ENCODE assay signal across 1 cellular context in the genomic region with DNA sequence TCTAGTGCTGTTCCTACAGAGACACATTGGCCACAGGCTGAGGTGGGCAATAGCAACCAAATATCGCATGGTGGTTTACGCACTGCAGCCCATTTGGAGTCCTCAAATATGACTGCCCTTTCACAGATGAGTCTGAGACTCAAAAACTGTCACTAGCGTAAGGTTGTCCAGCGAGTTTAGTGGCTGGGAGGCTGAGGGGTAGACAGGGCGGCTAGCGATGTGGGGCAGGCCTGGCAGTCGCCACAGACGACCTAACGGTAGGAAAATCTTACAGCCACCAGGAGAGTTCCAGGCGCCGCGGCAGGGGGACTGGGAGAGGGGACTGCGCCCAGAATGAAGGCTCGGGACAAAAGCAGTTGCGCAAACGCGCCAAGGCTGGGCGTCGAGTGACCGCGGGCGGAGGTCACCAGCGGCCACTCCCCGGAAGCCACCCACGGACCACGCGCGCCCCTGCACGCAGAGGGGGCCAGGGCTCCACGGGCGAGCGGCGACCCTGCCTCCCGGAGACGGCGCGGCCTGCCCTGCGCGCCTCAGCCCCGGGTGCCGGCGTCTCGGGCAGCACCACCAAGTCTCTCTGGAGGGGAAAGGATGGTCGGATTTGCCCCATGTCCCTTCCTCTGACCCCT.
TF ChIP-seq lines count a peak whose summit lies in the region.

No MANE protein-coding gene starts in this region.

TF ChIP-seq in K562, 482 proteins besides CTCF, POLR2A, EP300 and RAD21 (continued from another document and continues in another):
- TF ChIP-seq, protein P1, sequence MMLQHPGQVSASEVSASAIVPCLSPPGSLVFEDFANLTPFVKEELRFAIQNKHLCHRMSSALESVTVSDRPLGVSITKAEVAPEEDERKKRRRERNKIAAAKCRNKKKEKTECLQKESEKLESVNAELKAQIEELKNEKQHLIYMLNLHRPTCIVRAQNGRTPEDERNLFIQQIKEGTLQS (IDR thresholded peaks at IDR 0.05): peak; percentile 31; the same call in 1 of the 2 replicates
- TF ChIP-seq, protein P1 (CRISPR knock-in tag; conservative IDR thresholded peaks at IDR 0.05): no peak
- TF ChIP-seq, protein P2, sequence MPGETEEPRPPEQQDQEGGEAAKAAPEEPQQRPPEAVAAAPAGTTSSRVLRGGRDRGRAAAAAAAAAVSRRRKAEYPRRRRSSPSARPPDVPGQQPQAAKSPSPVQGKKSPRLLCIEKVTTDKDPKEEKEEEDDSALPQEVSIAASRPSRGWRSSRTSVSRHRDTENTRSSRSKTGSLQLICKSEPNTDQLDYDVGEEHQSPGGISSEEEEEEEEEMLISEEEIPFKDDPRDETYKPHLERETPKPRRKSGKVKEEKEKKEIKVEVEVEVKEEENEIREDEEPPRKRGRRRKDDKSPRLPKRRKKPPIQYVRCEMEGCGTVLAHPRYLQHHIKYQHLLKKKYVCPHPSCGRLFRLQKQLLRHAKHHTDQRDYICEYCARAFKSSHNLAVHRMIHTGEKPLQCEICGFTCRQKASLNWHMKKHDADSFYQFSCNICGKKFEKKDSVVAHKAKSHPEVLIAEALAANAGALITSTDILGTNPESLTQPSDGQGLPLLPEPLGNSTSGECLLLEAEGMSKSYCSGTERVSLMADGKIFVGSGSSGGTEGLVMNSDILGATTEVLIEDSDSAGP (CRISPR knock-in tag; IDR thresholded peaks at IDR 0.05): no peak
- TF ChIP-seq C11orf30 (IDR thresholded peaks at IDR 0.05; ENCODE audit: low read depth): no peak
- no peak for TF ChIP-seq NCOA2 (IDR thresholded peaks at IDR 0.05; ENCODE audit: partially characterized antibody in 2 of 2)
- no peak for TF ChIP-seq NR1H2 (CRISPR knock-in tag; IDR thresholded peaks at IDR 0.05)
- TF ChIP-seq ZNF589 (CRISPR knock-in tag; IDR thresholded peaks at IDR 0.05; ENCODE audit: low read depth): peak; percentile 88; the same call in 1 of the 2 replicates
- TF ChIP-seq SNIP1 (IDR thresholded peaks at IDR 0.05; ENCODE audit: low read depth): no peak
- TF ChIP-seq, protein P3, sequence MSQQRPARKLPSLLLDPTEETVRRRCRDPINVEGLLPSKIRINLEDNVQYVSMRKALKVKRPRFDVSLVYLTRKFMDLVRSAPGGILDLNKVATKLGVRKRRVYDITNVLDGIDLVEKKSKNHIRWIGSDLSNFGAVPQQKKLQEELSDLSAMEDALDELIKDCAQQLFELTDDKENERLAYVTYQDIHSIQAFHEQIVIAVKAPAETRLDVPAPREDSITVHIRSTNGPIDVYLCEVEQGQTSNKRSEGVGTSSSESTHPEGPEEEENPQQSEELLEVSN (IDR thresholded peaks at IDR 0.05; ENCODE audit: borderline replicate concordance in 1 of 2, extremely low read depth in 1 of 2, insufficient read depth in 1 of 2, insufficient read length in 1 of 2, low read depth in 1 of 2, low read length in 1 of 2, poor library complexity in 1 of 2, severe bottlenecking in 1 of 2): peak; percentile 49 to 80
- TF ChIP-seq, protein P4, sequence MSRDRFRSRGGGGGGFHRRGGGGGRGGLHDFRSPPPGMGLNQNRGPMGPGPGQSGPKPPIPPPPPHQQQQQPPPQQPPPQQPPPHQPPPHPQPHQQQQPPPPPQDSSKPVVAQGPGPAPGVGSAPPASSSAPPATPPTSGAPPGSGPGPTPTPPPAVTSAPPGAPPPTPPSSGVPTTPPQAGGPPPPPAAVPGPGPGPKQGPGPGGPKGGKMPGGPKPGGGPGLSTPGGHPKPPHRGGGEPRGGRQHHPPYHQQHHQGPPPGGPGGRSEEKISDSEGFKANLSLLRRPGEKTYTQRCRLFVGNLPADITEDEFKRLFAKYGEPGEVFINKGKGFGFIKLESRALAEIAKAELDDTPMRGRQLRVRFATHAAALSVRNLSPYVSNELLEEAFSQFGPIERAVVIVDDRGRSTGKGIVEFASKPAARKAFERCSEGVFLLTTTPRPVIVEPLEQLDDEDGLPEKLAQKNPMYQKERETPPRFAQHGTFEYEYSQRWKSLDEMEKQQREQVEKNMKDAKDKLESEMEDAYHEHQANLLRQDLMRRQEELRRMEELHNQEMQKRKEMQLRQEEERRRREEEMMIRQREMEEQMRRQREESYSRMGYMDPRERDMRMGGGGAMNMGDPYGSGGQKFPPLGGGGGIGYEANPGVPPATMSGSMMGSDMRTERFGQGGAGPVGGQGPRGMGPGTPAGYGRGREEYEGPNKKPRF (IDR thresholded peaks at IDR 0.05; ENCODE audit: low read depth, low read length): no peak
- no peak for TF ChIP-seq NFYB (IDR thresholded peaks at IDR 0.05; ENCODE audit: extremely low read depth, insufficient read length)
- TF ChIP-seq ZNF766 (CRISPR knock-in tag; conservative IDR thresholded peaks at IDR 0.05): peak; percentile 35; the same call in 1 of the 2 replicates
- TF ChIP-seq, protein P5, sequence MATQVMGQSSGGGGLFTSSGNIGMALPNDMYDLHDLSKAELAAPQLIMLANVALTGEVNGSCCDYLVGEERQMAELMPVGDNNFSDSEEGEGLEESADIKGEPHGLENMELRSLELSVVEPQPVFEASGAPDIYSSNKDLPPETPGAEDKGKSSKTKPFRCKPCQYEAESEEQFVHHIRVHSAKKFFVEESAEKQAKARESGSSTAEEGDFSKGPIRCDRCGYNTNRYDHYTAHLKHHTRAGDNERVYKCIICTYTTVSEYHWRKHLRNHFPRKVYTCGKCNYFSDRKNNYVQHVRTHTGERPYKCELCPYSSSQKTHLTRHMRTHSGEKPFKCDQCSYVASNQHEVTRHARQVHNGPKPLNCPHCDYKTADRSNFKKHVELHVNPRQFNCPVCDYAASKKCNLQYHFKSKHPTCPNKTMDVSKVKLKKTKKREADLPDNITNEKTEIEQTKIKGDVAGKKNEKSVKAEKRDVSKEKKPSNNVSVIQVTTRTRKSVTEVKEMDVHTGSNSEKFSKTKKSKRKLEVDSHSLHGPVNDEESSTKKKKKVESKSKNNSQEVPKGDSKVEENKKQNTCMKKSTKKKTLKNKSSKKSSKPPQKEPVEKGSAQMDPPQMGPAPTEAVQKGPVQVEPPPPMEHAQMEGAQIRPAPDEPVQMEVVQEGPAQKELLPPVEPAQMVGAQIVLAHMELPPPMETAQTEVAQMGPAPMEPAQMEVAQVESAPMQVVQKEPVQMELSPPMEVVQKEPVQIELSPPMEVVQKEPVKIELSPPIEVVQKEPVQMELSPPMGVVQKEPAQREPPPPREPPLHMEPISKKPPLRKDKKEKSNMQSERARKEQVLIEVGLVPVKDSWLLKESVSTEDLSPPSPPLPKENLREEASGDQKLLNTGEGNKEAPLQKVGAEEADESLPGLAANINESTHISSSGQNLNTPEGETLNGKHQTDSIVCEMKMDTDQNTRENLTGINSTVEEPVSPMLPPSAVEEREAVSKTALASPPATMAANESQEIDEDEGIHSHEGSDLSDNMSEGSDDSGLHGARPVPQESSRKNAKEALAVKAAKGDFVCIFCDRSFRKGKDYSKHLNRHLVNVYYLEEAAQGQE (CRISPR knock-in tag; IDR thresholded peaks at IDR 0.05; ENCODE audit: low read depth): peak; percentile 67; the same call in 1 of the 2 replicates
- TF ChIP-seq, protein P6, sequence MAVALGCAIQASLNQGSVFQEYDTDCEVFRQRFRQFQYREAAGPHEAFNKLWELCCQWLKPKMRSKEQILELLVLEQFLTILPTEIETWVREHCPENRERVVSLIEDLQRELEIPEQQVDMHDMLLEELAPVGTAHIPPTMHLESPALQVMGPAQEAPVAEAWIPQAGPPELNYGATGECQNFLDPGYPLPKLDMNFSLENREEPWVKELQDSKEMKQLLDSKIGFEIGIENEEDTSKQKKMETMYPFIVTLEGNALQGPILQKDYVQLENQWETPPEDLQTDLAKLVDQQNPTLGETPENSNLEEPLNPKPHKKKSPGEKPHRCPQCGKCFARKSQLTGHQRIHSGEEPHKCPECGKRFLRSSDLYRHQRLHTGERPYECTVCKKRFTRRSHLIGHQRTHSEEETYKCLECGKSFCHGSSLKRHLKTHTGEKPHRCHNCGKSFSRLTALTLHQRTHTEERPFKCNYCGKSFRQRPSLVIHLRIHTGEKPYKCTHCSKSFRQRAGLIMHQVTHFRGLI (CRISPR knock-in tag; IDR thresholded peaks at IDR 0.05): no peak
- no peak for TF ChIP-seq MXI1 (IDR thresholded peaks at IDR 0.05; ENCODE audit: low read depth, low read length)
- TF ChIP-seq, protein P7, sequence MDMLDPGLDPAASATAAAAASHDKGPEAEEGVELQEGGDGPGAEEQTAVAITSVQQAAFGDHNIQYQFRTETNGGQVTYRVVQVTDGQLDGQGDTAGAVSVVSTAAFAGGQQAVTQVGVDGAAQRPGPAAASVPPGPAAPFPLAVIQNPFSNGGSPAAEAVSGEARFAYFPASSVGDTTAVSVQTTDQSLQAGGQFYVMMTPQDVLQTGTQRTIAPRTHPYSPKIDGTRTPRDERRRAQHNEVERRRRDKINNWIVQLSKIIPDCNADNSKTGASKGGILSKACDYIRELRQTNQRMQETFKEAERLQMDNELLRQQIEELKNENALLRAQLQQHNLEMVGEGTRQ (CRISPR knock-in tag; IDR thresholded peaks at IDR 0.05): no peak
- TF ChIP-seq U2AF2 (optimal IDR thresholded peaks at IDR 0.05; ENCODE audit: low read depth, low read length): no peak
- TF ChIP-seq CHCHD3 (CRISPR knock-in tag; IDR thresholded peaks at IDR 0.05): no peak
- peak; percentile 36 for TF ChIP-seq GATAD2B (IDR thresholded peaks at IDR 0.05; ENCODE audit: borderline replicate concordance)
- TF ChIP-seq ZNF175 (CRISPR knock-in tag; IDR thresholded peaks at IDR 0.05; ENCODE audit: low read depth): peak; percentile 49; the same call in 1 of the 2 replicates
- no peak for TF ChIP-seq ZNF445 (CRISPR knock-in tag; IDR thresholded peaks at IDR 0.05; ENCODE audit: low read depth)
- TF ChIP-seq KLF1 (tag; IDR thresholded peaks at IDR 0.05): 0 out of 2 replicates have a peak, but pooled peaks have one; percentile 58
- no peak for TF ChIP-seq MED1 (CRISPR knock-in tag; IDR thresholded peaks at IDR 0.05; ENCODE audit: borderline replicate concordance)
- TF ChIP-seq, protein P8, sequence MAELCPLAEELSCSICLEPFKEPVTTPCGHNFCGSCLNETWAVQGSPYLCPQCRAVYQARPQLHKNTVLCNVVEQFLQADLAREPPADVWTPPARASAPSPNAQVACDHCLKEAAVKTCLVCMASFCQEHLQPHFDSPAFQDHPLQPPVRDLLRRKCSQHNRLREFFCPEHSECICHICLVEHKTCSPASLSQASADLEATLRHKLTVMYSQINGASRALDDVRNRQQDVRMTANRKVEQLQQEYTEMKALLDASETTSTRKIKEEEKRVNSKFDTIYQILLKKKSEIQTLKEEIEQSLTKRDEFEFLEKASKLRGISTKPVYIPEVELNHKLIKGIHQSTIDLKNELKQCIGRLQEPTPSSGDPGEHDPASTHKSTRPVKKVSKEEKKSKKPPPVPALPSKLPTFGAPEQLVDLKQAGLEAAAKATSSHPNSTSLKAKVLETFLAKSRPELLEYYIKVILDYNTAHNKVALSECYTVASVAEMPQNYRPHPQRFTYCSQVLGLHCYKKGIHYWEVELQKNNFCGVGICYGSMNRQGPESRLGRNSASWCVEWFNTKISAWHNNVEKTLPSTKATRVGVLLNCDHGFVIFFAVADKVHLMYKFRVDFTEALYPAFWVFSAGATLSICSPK (IDR thresholded peaks at IDR 0.05; ENCODE audit: borderline replicate concordance): no peak
- TF ChIP-seq ILK (tag; IDR thresholded peaks at IDR 0.05; ENCODE audit: borderline replicate concordance, low read depth): no peak
- TF ChIP-seq, protein P9, sequence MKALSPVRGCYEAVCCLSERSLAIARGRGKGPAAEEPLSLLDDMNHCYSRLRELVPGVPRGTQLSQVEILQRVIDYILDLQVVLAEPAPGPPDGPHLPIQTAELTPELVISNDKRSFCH (CRISPR knock-in tag; IDR thresholded peaks at IDR 0.05): no peak
- TF ChIP-seq, protein P9 (tag; IDR thresholded peaks at IDR 0.05): peak; percentile 53; the same call in 1 of the 2 replicates
- no peak; a peak in 1 of 4 replicates for TF ChIP-seq SRF (CRISPR knock-in tag; IDR thresholded peaks at IDR 0.05)
- TF ChIP-seq, protein P10, sequence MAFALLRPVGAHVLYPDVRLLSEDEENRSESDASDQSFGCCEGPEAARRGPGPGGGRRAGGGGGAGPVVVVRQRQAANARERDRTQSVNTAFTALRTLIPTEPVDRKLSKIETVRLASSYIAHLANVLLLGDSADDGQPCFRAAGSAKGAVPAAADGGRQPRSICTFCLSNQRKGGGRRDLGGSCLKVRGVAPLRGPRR (CRISPR knock-in tag; IDR thresholded peaks at IDR 0.05): no peak
- no peak for TF ChIP-seq ZNF3 (CRISPR knock-in tag; IDR thresholded peaks at IDR 0.05)
- no peak for TF ChIP-seq KLF6 (CRISPR knock-in tag; IDR thresholded peaks at IDR 0.05; ENCODE audit: borderline replicate concordance)
- TF ChIP-seq ZNF143 (CRISPR knock-in tag; IDR thresholded peaks at IDR 0.05): no peak
- no peak for TF ChIP-seq CHD4 (IDR thresholded peaks at IDR 0.05; ENCODE audit: insufficient read depth, insufficient replicate concordance, low read depth, low read length, poor library complexity, severe bottlenecking)
- TF ChIP-seq HNRNPH1 (optimal IDR thresholded peaks at IDR 0.05; ENCODE audit: low read depth, low read length): no peak
- TF ChIP-seq ZNF583 (CRISPR knock-in tag; IDR thresholded peaks at IDR 0.05): no peak; the same call in 1 of the 2 replicates
- TF ChIP-seq ZNF12 (CRISPR knock-in tag; IDR thresholded peaks at IDR 0.05): no peak
- no peak for TF ChIP-seq ZNF444 (CRISPR knock-in tag; IDR thresholded peaks at IDR 0.05)
- TF ChIP-seq BACH1 (tag; IDR thresholded peaks at IDR 0.05): no peak
- TF ChIP-seq ELF4 (CRISPR knock-in tag; IDR thresholded peaks at IDR 0.05): no peak
- no peak for TF ChIP-seq ZNF707 (CRISPR knock-in tag; conservative IDR thresholded peaks at IDR 0.05)
- no peak for TF ChIP-seq ZKSCAN3 (CRISPR knock-in tag; IDR thresholded peaks at IDR 0.05)
- TF ChIP-seq, protein P11, sequence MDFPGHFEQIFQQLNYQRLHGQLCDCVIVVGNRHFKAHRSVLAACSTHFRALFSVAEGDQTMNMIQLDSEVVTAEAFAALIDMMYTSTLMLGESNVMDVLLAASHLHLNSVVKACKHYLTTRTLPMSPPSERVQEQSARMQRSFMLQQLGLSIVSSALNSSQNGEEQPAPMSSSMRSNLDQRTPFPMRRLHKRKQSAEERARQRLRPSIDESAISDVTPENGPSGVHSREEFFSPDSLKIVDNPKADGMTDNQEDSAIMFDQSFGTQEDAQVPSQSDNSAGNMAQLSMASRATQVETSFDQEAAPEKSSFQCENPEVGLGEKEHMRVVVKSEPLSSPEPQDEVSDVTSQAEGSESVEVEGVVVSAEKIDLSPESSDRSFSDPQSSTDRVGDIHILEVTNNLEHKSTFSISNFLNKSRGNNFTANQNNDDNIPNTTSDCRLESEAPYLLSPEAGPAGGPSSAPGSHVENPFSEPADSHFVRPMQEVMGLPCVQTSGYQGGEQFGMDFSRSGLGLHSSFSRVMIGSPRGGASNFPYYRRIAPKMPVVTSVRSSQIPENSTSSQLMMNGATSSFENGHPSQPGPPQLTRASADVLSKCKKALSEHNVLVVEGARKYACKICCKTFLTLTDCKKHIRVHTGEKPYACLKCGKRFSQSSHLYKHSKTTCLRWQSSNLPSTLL (IDR thresholded peaks at IDR 0.05): no peak
- TF ChIP-seq SMC3 (conservative IDR thresholded peaks at IDR 0.05; ENCODE audit: insufficient read depth, low read depth, low read length): no peak
- TF ChIP-seq ZNF586 (CRISPR knock-in tag; conservative IDR thresholded peaks at IDR 0.05): no peak
- no peak for TF ChIP-seq MAZ (CRISPR knock-in tag; conservative IDR thresholded peaks at IDR 0.05 in 1 of 2, IDR thresholded peaks at IDR 0.05 in 1 of 2)
- no peak for TF ChIP-seq BRCA1 (IDR thresholded peaks at IDR 0.05)
- no peak for TF ChIP-seq BRCA1 (CRISPR knock-in tag; IDR thresholded peaks at IDR 0.05)
- TF ChIP-seq ZBTB7A (IDR thresholded peaks at IDR 0.05; ENCODE audit: borderline replicate concordance, control insufficient read depth, low read depth, low read length): peak; percentile 93
